Comparison of ENCODE assay signal across 25 cellular contexts in the genomic region with DNA sequence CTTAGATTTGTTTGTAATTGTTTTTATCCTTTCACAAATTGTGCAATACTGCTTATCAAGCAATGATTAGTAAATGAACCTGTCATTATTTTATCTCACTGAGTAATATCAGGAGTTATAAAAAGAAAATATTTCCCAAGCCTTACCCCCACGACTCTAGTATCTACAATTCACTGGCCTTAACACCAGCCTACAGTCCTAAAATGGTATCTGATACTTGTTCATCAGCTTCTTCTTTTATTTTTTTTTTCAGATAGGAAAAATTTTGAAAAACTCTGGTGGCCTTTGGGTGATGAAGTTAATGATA.
DNase-seq lines count a peak whose midpoint lies in the region; ATAC-seq, FAIRE-seq and TF ChIP-seq lines count a peak whose summit lies in the region.
"Had no signal": no experiment of that assay in that cellular context is flagged by ENCODE, and none has a peak within 500 bp of the region (broad histone marks: within the 10 kb centered on the region; RNA-seq: fewer than 3 reads in every experiment).

No MANE protein-coding gene starts in this region.

- TF ChIP-seq CTCF in HepG2 (CRISPR knock-in tag; IDR thresholded peaks at IDR 0.05) (no peak), right lobe of liver (IDR thresholded peaks at IDR 0.05) (no peak), omental fat pad (IDR thresholded peaks at IDR 0.05) (no peak)

- no peaks in the 10 kb centered on the region for H3K4me1 ChIP-seq in HepG2 (ENCODE audit: insufficient read depth, low read length)
- no peaks in the 10 kb centered on the region for H3K4me1 ChIP-seq in right lobe of liver
- H3K4me1 ChIP-seq: A549, BE2C had no signal

- FAIRE-seq in HepG2 (lab: Jason Lieb, UNC), result no peak
- FAIRE-seq: D721Med, GM12878, GM19239, H1 had no signal

- no peak overlapping the region for H3K4me2 ChIP-seq in HepG2 (ENCODE audit: low read depth, low read length)
- H3K4me2 ChIP-seq: A549; BLaER1 treated with 17β-estradiol and CSF1 and Interleukin-3, amounts not matched to agents 10 nM and 100 nM had no signal

- H3K9ac ChIP-seq in HepG2 (ENCODE audit: insufficient read depth, low read depth, low read length), result no peak overlapping the region
- H3K9ac ChIP-seq: BLaER1 treated with 17β-estradiol and CSF1 and Interleukin-3, amounts not matched to agents 10 nM and 100 nM; GM23248 had no signal

- no TSS peak for BruUV-seq in HepG2 (replicated peaks; lab: Mats Ljungman, UMichigan)

- H3K27me3 ChIP-seq in HepG2 (ENCODE audit: control insufficient read depth in 1 of 2, insufficient read depth in 2 of 2, low read length in 2 of 2), result no peaks in the 10 kb centered on the region
- H3K27me3 ChIP-seq in right lobe of liver, result no peaks in the 10 kb centered on the region
- H3K27me3 ChIP-seq: BE2C; BLaER1 treated with 17β-estradiol and CSF1 and Interleukin-3, amounts not matched to agents 10 nM and 100 nM had no signal

- no peaks in the 10 kb centered on the region for H3K79me2 ChIP-seq in HepG2 (ENCODE audit: insufficient read depth, low read length)

- no peak overlapping the region for H2AFZ ChIP-seq in HepG2 (ENCODE audit: low read length)
- H2AFZ ChIP-seq: GM23248 had no signal

- TF ChIP-seq POLR2A in HepG2 (IDR thresholded peaks at IDR 0.05; ENCODE audit: insufficient read depth in 1 of 2, low read depth in 2 of 2, low read length in 2 of 2) (no peak), right lobe of liver (IDR thresholded peaks at IDR 0.05) (no peak)

- no peak for TF ChIP-seq EP300 in HepG2 (IDR thresholded peaks at IDR 0.05; ENCODE audit: low read depth in 2 of 2, low read length in 2 of 2)
- no peak for TF ChIP-seq EP300 in HepG2 (CRISPR knock-in tag; IDR thresholded peaks at IDR 0.05; ENCODE audit: borderline replicate concordance)

- no peaks in the 10 kb centered on the region for H4K20me1 ChIP-seq in HepG2 (ENCODE audit: insufficient read depth, low read length)
- H4K20me1 ChIP-seq: BLaER1 treated with 17β-estradiol and CSF1 and Interleukin-3, amounts not matched to agents 10 nM and 100 nM had no signal

- H3K9me3 ChIP-seq in HepG2 (ENCODE audit: low read length), result no peaks in the 10 kb centered on the region
- no peaks in the 10 kb centered on the region for H3K9me3 ChIP-seq in right lobe of liver
- H3K9me3 ChIP-seq: BE2C had no signal

- intact Hi-C loops in HepG2 (cut with micrococcal nuclease; ENCODE audit: unreplicated experiment) (no loop called here), right lobe of liver (cut with DNase I) (no loop called here)

- H3K4me3 ChIP-seq in HepG2 (replicated peaks in 1 of 3; ENCODE audit: insufficient read depth in 1 of 3, low read depth in 2 of 3, low read length in 3 of 3), result no peak overlapping the region
- H3K4me3 ChIP-seq in right lobe of liver, result no peak overlapping the region
- H3K4me3 ChIP-seq: A549; BLaER1 treated with 17β-estradiol and CSF1 and Interleukin-3, amounts not matched to agents 10 nM and 100 nM; GM12878; GM23248 had no signal

- POLR2A ChIA-PET in HepG2 (lab: Yijun Ruan, JAX), result no interaction called here

- CTCF ChIA-PET in HepG2 (lab: Yijun Ruan, JAX; ENCODE audit: low intra/inter-chr PET ratio, low total read pairs), result no interaction called here

- H3K36me3 ChIP-seq in HepG2 (replicated peaks in 1 of 2; ENCODE audit: control insufficient read depth in 1 of 2, insufficient read depth in 2 of 2, low read length in 2 of 2) (no peaks in the 10 kb centered on the region), right lobe of liver (no peaks in the 10 kb centered on the region)
- H3K36me3 ChIP-seq: BE2C; BLaER1 treated with 17β-estradiol and CSF1 and Interleukin-3, amounts not matched to agents 10 nM and 100 nM had no signal

- ATAC-seq in HepG2 (no peak), right lobe of liver (no peak), omental fat pad (ENCODE audit: low FRiP score) (peak; percentile 69)
- ATAC-seq: A549, GM12878, HCT116 had no signal

- in situ Hi-C loops in HepG2 (cut with HindIII; ENCODE audit: extremely low pct_ligation_motif_present, low pct_unique_long_range_greater_than_20kb), result no loop called here

- DNase-seq in HepG2 (ENCODE audit: low spot score), result no peak
- no peak for DNase-seq in right lobe of liver
- DNase-seq in amniotic epithelial cell (ENCODE audit: low read depth), result peak; percentile 59
- no peak for DNase-seq in omental fat pad (ENCODE audit: low spot score)
- DNase-seq in NCI-H1436 (lab: John Stamatoyannopoulos, UW), result no peak
- DNase-seq in middle frontal gyrus (ENCODE audit: extremely low spot score, low spot score), result no peak
- DNase-seq: 8988T; ACHN; AML-193; BE2C; CD4-positive, alpha-beta T cell; CD8-positive, alpha-beta memory T cell; DMS 273 treated with DMSO at 0.1 percent for 48 hours; DMS79; EL; GDM1; GM23248; H9 had no signal

- TF ChIP-seq RAD21 in HepG2 (CRISPR knock-in tag; IDR thresholded peaks at IDR 0.05), result no peak

- H3K27ac ChIP-seq in HepG2 (ENCODE audit: extremely low read length, insufficient read depth, low read length) (no peak overlapping the region), right lobe of liver (no peak overlapping the region)
- H3K27ac ChIP-seq: BLaER1 treated with 17β-estradiol and CSF1 and Interleukin-3, amounts not matched to agents 10 nM and 100 nM; GM23248 had no signal

- 0% methylated on average over 1 of the region's 1 CpG for WGBS in HepG2 (ENCODE audit: low lambda C conversion rate)
- 19% methylated on average over 1 of the region's 1 CpG for WGBS in right lobe of liver (ENCODE audit: insufficient coverage, low coverage, low lambda C conversion rate, missing lambda C conversion rate)

TF ChIP-seq in HepG2, 621 proteins besides CTCF, POLR2A, EP300 and RAD21:
- peak; percentile 66; the same call in 1 of the 2 replicates for TF ChIP-seq CEBPB (IDR thresholded peaks at IDR 0.05; ENCODE audit: borderline replicate concordance, low read depth, low read length)
- no peak for TF ChIP-seq ZNF724P (CRISPR knock-in tag; IDR thresholded peaks at IDR 0.05; ENCODE audit: borderline replicate concordance)
- TF ChIP-seq HNRNPH1 (optimal IDR thresholded peaks at IDR 0.05; ENCODE audit: low read depth, low read length), result no peak
- TF ChIP-seq RFX5 (IDR thresholded peaks at IDR 0.05; ENCODE audit: low read depth, low read length), result no peak
